ENCODE assay signal across 20 cellular contexts in the genomic region with DNA sequence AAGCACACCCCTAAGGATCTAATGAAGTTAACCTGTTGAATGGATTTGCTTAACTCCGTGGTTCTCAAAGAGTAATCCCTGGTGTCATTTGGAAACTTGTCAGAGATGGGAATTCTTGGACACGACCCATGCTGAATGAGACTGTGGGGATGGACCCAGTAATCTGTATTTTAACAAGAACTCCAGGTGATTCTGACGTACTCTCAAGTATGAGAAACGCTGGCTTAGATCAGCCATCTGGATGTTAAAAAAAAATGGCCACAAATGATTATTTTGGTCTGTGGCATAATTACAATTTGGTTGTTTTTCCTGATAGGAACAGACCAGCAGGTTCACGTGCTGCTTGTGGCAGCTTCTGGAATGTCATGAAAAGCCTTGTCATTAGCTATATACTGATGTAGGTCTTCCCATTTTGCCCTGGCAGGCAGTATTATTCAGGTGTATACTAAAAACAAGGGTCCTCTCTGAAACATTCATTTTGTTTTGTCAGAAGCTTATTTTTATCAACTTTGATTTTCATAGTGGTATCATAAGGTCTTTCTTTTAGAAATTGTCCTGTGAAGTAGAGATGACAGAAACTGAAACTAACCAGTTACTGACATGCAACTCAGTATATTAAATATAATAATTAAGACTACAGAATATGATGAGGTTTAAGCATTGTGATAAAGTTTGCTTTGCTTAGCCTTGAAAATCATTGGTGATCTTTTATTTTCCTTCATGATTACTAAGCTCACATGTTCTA. TPM values are rescaled to one million over a fixed set of nuclear protein-coding genes. Genes with fewer than 3 reads are reported as not detected.
DNase-seq lines count a peak whose midpoint lies in the region; ATAC-seq, FAIRE-seq and TF ChIP-seq lines count a peak whose summit lies in the region.
"Had no signal": no experiment of that assay in that cellular context is flagged by ENCODE, and none has a peak within 500 bp of the region (broad histone marks: within the 10 kb centered on the region; RNA-seq: fewer than 3 reads in every experiment).

No MANE protein-coding gene starts in this region.

- H3K4me3 ChIP-seq in HEK293 (ENCODE audit: low read depth, low read length) (no peak overlapping the region), GM12878 (peak overlapping the region; percentile 56; the same call in 1 of the 2 replicates), parathyroid adenoma (ENCODE audit: low read depth, low read length) (no peak overlapping the region), right lobe of liver (no peak overlapping the region)
- H3K4me3 ChIP-seq: testis had no signal

- in situ Hi-C loops in GM12878 (cut with MboI) = no loop called here

- H3K4me2 ChIP-seq in GM12878 (ENCODE audit: control insufficient read depth, insufficient read depth) = peak overlapping the region; percentile 97
- peak overlapping the region; percentile 40 for H3K4me2 ChIP-seq in parathyroid adenoma (ENCODE audit: low read length)

- H2AFZ ChIP-seq in GM12878 (ENCODE audit: control insufficient read depth, low read depth, low read length) = no peak overlapping the region
- H2AFZ ChIP-seq in parathyroid adenoma = no peak overlapping the region

- no peak overlapping the region for H3K27ac Mint-ChIP-seq in natural killer cell treated with Interleukin-12 subunit alpha and Interleukin-12 subunit beta and Interleukin-15 and Interleukin-18, amount 100 ng/mL, for 72 hours
- H3K27ac Mint-ChIP-seq in activated T-cell treated with anti-CD3 and anti-CD28 coated beads, Interleukin-2, amount 50 U/mL, for 72 hours = no peak overlapping the region
- H3K27ac Mint-ChIP-seq: activated naive CD8-positive, alpha-beta T cell treated with anti-CD3 and anti-CD28 coated beads for 36 hours; activated T-helper 17 cell treated with anti-CD3 and anti-CD28 coated beads, Interleukin-2, amount 50 U/mL, for 72 hours; dendritic cell treated with granulocyte-macrophage colony-stimulating factor and Interleukin-4, amounts not matched to agents 40 ng/mL and 50 ng/mL, for 4 days; mesothelial cell of epicardium; nephron progenitor cell had no signal

- peak; percentile 40 for ATAC-seq in GM12878
- ATAC-seq in natural killer cell treated with Interleukin-12 subunit alpha and Interleukin-12 subunit beta and Interleukin-15 and Interleukin-18, amount 100 ng/mL, for 72 hours = no peak
- no peak for ATAC-seq in right lobe of liver
- no peak for ATAC-seq in activated T-cell treated with anti-CD3 and anti-CD28 coated beads, Interleukin-2, amount 50 U/mL, for 72 hours (replicated peaks in 1 of 2)
- ATAC-seq: activated T-helper 17 cell treated with anti-CD3 and anti-CD28 coated beads, Interleukin-2, amount 50 U/mL, for 72 hours had no signal

- no peak for TF ChIP-seq POLR2A in GM12878 (IDR thresholded peaks at IDR 0.05; ENCODE audit: low read depth, low read length)
- TF ChIP-seq POLR2A in right lobe of liver (IDR thresholded peaks at IDR 0.05) = no peak

- H3K4me3 Mint-ChIP-seq in natural killer cell treated with Interleukin-12 subunit alpha and Interleukin-12 subunit beta and Interleukin-15 and Interleukin-18, amount 100 ng/mL, for 72 hours = no peak overlapping the region
- H3K4me3 Mint-ChIP-seq in activated T-cell treated with anti-CD3 and anti-CD28 coated beads, Interleukin-2, amount 50 U/mL, for 72 hours = no peak overlapping the region
- H3K4me3 Mint-ChIP-seq: activated naive CD8-positive, alpha-beta T cell treated with anti-CD3 and anti-CD28 coated beads for 36 hours; activated T-helper 17 cell treated with anti-CD3 and anti-CD28 coated beads, Interleukin-2, amount 50 U/mL, for 72 hours; dendritic cell treated with granulocyte-macrophage colony-stimulating factor and Interleukin-4, amounts not matched to agents 40 ng/mL and 50 ng/mL, for 4 days; mesothelial cell of epicardium; nephron progenitor cell had no signal

- H3K27me3 ChIP-seq in GM12878 (replicated peaks in 1 of 2; ENCODE audit: control insufficient read depth in 2 of 2, insufficient read depth in 2 of 2, low read length in 1 of 2) = no peaks in the 10 kb centered on the region
- H3K27me3 ChIP-seq in parathyroid adenoma (ENCODE audit: control insufficient read depth, insufficient read depth, low read length) = no peaks in the 10 kb centered on the region
- H3K27me3 ChIP-seq in right lobe of liver = no peaks in the 10 kb centered on the region
- H3K27me3 ChIP-seq: brain microvascular endothelial cell, testis had no signal

- H3K9me3 ChIP-seq in HEK293 (ENCODE audit: control insufficient read depth, insufficient read depth, low read depth, low read length) = no peaks in the 10 kb centered on the region
- H3K9me3 ChIP-seq in GM12878 (replicated peaks; ENCODE audit: control insufficient read depth, insufficient read depth, low read length) = no peaks in the 10 kb centered on the region; the same call in 2 of the 3 replicates
- no peaks in the 10 kb centered on the region for H3K9me3 ChIP-seq in parathyroid adenoma (ENCODE audit: control insufficient read depth, low read length)
- no peaks in the 10 kb centered on the region for H3K9me3 ChIP-seq in right lobe of liver
- H3K9me3 ChIP-seq: testis had no signal

- peak overlapping the region; percentile 28; the same call in 1 of the 2 replicates for H3K9ac ChIP-seq in GM12878 (ENCODE audit: control insufficient read depth, insufficient read depth, low read length)
- no peak overlapping the region for H3K9ac ChIP-seq in parathyroid adenoma

- SMC1A ChIA-PET in GM12878 (lab: Charles Lee; ENCODE audit: uncharacterized antibody, unreplicated experiment) = interaction anchor here (0.7 to 17.4 kb wide), 14 partner anchors 10 to 287 kb away, joined by 3 to 361 read pairs (median 8); a partner anchor contains a TSS

- no peak for TF ChIP-seq EP300 in GM12878 (IDR thresholded peaks at IDR 0.05; ENCODE audit: borderline replicate concordance in 1 of 2, control insufficient read depth in 1 of 2, low read depth in 2 of 2, low read length in 2 of 2)

- WGBS in GM12878 (ENCODE audit: insufficient coverage, insufficient replicate concordance, low lambda C conversion rate, missing lambda C conversion rate) = 78% methylated on average over 5 of the region's 5 CpGs
- 46% methylated on average over 5 of the region's 5 CpGs for WGBS in right lobe of liver (ENCODE audit: insufficient coverage, low coverage, low lambda C conversion rate, missing lambda C conversion rate)

- DNase-seq in GM10248 (ENCODE audit: extremely low spot score) = peak; percentile 15
- no peak for DNase-seq in GM12878 (ENCODE audit: low read depth, low spot score)
- DNase-seq in natural killer cell treated with Interleukin-12 subunit alpha and Interleukin-12 subunit beta and Interleukin-15 and Interleukin-18, amount 100 ng/mL, for 72 hours (ENCODE audit: low spot score) = no peak
- DNase-seq in right lobe of liver = no peak
- no peak for DNase-seq in activated T-cell treated with anti-CD3 and anti-CD28 coated beads, Interleukin-2, amount 50 U/mL, for 72 hours
- no peak for DNase-seq in activated T-cell treated with anti-CD3 and anti-CD28 coated beads for 4 hours
- DNase-seq: activated naive CD8-positive, alpha-beta T cell treated with anti-CD3 and anti-CD28 coated beads for 36 hours; brain microvascular endothelial cell; foreskin melanocyte; NCI-H146; nephron progenitor cell; T1000; testis had no signal

- H4K20me1 ChIP-seq in GM12878 (ENCODE audit: control insufficient read depth, insufficient read depth) = no peaks in the 10 kb centered on the region

- H3K36me3 ChIP-seq in HEK293 (ENCODE audit: control insufficient read depth in 2 of 2, insufficient read depth in 1 of 2, low read length in 2 of 2) (no peaks in the 10 kb centered on the region), GM12878 (ENCODE audit: control insufficient read depth in 2 of 2, insufficient read depth in 2 of 2, low read length in 1 of 2) (peaks cover 0 to 5% of the 10 kb centered on the region in 2 experiments; a peak in 1 of 4 replicates), parathyroid adenoma (ENCODE audit: control insufficient read depth, insufficient read depth, low read length) (no peaks in the 10 kb centered on the region), right lobe of liver (peaks cover 0 to 7% (median 0%) of the 10 kb centered on the region in 4 donors)
- H3K36me3 ChIP-seq: brain microvascular endothelial cell had no signal

- no peaks in the 10 kb centered on the region for H3K9me3 Mint-ChIP-seq in natural killer cell treated with Interleukin-12 subunit alpha and Interleukin-12 subunit beta and Interleukin-15 and Interleukin-18, amount 100 ng/mL, for 72 hours
- H3K9me3 Mint-ChIP-seq in activated T-cell treated with anti-CD3 and anti-CD28 coated beads, Interleukin-2, amount 50 U/mL, for 72 hours = no peaks in the 10 kb centered on the region
- H3K9me3 Mint-ChIP-seq: activated naive CD8-positive, alpha-beta T cell treated with anti-CD3 and anti-CD28 coated beads for 36 hours; activated T-helper 17 cell treated with anti-CD3 and anti-CD28 coated beads, Interleukin-2, amount 50 U/mL, for 72 hours; dendritic cell treated with granulocyte-macrophage colony-stimulating factor and Interleukin-4, amounts not matched to agents 40 ng/mL and 50 ng/mL, for 4 days; mesothelial cell of epicardium; nephron progenitor cell had no signal

- intact Hi-C loops in GM12878 (cut with micrococcal nuclease; ENCODE audit: unreplicated experiment) = no loop called here
- intact Hi-C loops in right lobe of liver (cut with DNase I) = no loop called here

- peaks cover 19 to 31% of the 10 kb centered on the region in 2 donors for H3K4me1 Mint-ChIP-seq in natural killer cell treated with Interleukin-12 subunit alpha and Interleukin-12 subunit beta and Interleukin-15 and Interleukin-18, amount 100 ng/mL, for 72 hours (ENCODE audit: low read depth in 2 of 2)
- H3K4me1 Mint-ChIP-seq in activated T-cell treated with anti-CD3 and anti-CD28 coated beads, Interleukin-2, amount 50 U/mL, for 72 hours (ENCODE audit: low read depth) = peaks cover 9% of the 10 kb centered on the region
- H3K4me1 Mint-ChIP-seq: mesothelial cell of epicardium had no signal

- no TSS peak for BruUV-seq in GM12878 (replicated peaks; lab: Mats Ljungman, UMichigan)

- no peak for FAIRE-seq in GM12878 (lab: Jason Lieb, UNC)
- FAIRE-seq: H54 had no signal

- H3K27ac ChIP-seq in HEK293 (ENCODE audit: extremely low read depth, low read depth, low read length) (no peak overlapping the region), GM12878 (ENCODE audit: control insufficient read depth, insufficient read depth) (peak overlapping the region; percentile 59), parathyroid adenoma (no peak overlapping the region), right lobe of liver (peak overlapping the region in 1 of 3 donors; percentile 7)
- H3K27ac ChIP-seq: brain microvascular endothelial cell, epithelial cell of prostate had no signal

- no peaks in the 10 kb centered on the region for H3K27me3 Mint-ChIP-seq in natural killer cell treated with Interleukin-12 subunit alpha and Interleukin-12 subunit beta and Interleukin-15 and Interleukin-18, amount 100 ng/mL, for 72 hours
- H3K27me3 Mint-ChIP-seq in activated T-cell treated with anti-CD3 and anti-CD28 coated beads, Interleukin-2, amount 50 U/mL, for 72 hours (ENCODE audit: low read depth) = no peaks in the 10 kb centered on the region
- H3K27me3 Mint-ChIP-seq: activated naive CD8-positive, alpha-beta T cell treated with anti-CD3 and anti-CD28 coated beads for 36 hours; activated T-helper 17 cell treated with anti-CD3 and anti-CD28 coated beads, Interleukin-2, amount 50 U/mL, for 72 hours; dendritic cell treated with granulocyte-macrophage colony-stimulating factor and Interleukin-4, amounts not matched to agents 40 ng/mL and 50 ng/mL, for 4 days had no signal

- H3K4me1 ChIP-seq in HEK293 (ENCODE audit: control insufficient read depth, insufficient read depth, low read length) = peaks cover 26% of the 10 kb centered on the region; the same call in 1 of the 2 replicates
- H3K4me1 ChIP-seq in GM12878 (ENCODE audit: control insufficient read depth, insufficient read depth, low read length) = peaks cover 34% of the 10 kb centered on the region
- H3K4me1 ChIP-seq in parathyroid adenoma = peaks cover 41% of the 10 kb centered on the region
- H3K4me1 ChIP-seq in right lobe of liver = peaks cover 0 to 56% (median 13%) of the 10 kb centered on the region in 4 donors

- POLR2A ChIA-PET in GM10248 (lab: Yijun Ruan, JAX) = interaction anchor here (0.8 to 2.4 kb wide), 4 partner anchors 10 to 16 kb away, joined by 3 to 8 read pairs (median 4); a partner anchor contains a TSS
- POLR2A ChIA-PET in HEK293 (lab: Yijun Ruan, JAX) = interaction anchor here (2.1 kb wide), 1 partner anchor 15 kb away, joined by 7 read pairs; a partner anchor contains a TSS
- POLR2A ChIA-PET in GM12878 (lab: Charles Lee) = interaction anchor here (0.6 to 7.8 kb wide), 10 partner anchors 10 to 1574 kb away, joined by 3 to 105 read pairs (median 4); a partner anchor contains a TSS

- H3K79me2 ChIP-seq in GM12878 (ENCODE audit: control insufficient read depth, insufficient read depth, low read length) (peaks cover 88% of the 10 kb centered on the region), parathyroid adenoma (peaks cover 74% of the 10 kb centered on the region)

- H3K36me3 Mint-ChIP-seq in natural killer cell treated with Interleukin-12 subunit alpha and Interleukin-12 subunit beta and Interleukin-15 and Interleukin-18, amount 100 ng/mL, for 72 hours = no peaks in the 10 kb centered on the region
- H3K36me3 Mint-ChIP-seq in activated T-cell treated with anti-CD3 and anti-CD28 coated beads, Interleukin-2, amount 50 U/mL, for 72 hours (ENCODE audit: insufficient read depth in 2 of 2) = no peaks in the 10 kb centered on the region
- H3K36me3 Mint-ChIP-seq: mesothelial cell of epicardium had no signal

- CTCF ChIA-PET in GM10248 (lab: Yijun Ruan, JAX) = interaction anchor here (0.7 to 3.3 kb wide), 8 partner anchors 9 to 288 kb away, joined by 3 to 15 read pairs (median 7); no protein-coding TSS in a partner anchor
- CTCF ChIA-PET in HEK293 (lab: Yijun Ruan, JAX) = interaction anchor here (0.5 to 0.7 kb wide), 2 partner anchors 22 to 274 kb away, joined by 3 to 4 read pairs; no protein-coding TSS in a partner anchor
- CTCF ChIA-PET in GM12878 (lab: Yijun Ruan, JAX) = interaction anchor here (0.8 to 5.7 kb wide), 16 partner anchors 8 to 286 kb away, joined by 3 to 46 read pairs (median 4); a partner anchor contains a TSS

- RAD21 ChIA-PET in GM12878 (lab: Charles Lee; ENCODE audit: unreplicated experiment) = interaction anchor here (0.7 to 6.0 kb wide), 16 partner anchors 9 to 274 kb away, joined by 3 to 104 read pairs (median 6); a partner anchor contains a TSS

- no peak for TF ChIP-seq RAD21 in GM12878 (IDR thresholded peaks at IDR 0.05; ENCODE audit: insufficient read depth, low read depth, low read length)

- no peak for TF ChIP-seq CTCF in GM10248 (IDR thresholded peaks at IDR 0.05; ENCODE audit: control extremely low read depth, extremely low read depth, low read depth, missing control alignments)
- no peak for TF ChIP-seq CTCF in HEK293 (tag by site-specific recombination; IDR thresholded peaks at IDR 0.05)
- no peak for TF ChIP-seq CTCF in GM12878 (IDR thresholded peaks at IDR 0.05 in 2 of 3, conservative IDR thresholded peaks at IDR 0.05 in 1 of 3; ENCODE audit: control insufficient read depth in 2 of 3, extremely low read depth in 1 of 3, insufficient read depth in 1 of 3, low read depth in 3 of 3, low read length in 3 of 3)
- TF ChIP-seq CTCF in parathyroid adenoma (IDR thresholded peaks at IDR 0.05) = no peak
- no peak for TF ChIP-seq CTCF in right lobe of liver (IDR thresholded peaks at IDR 0.05)

RNA-seq across cellular contexts. Expression of a gene that starts 15.4 kb away (rescaled TPM):
- 102 and 104 TPM in 2 replicates for total RNA-seq in GM12878 (2013; cell fraction: nucleolus; rRNA removed)
- total RNA-seq in GM12878 (2014; rRNA removed) (23.9 and 25.7 TPM in 2 replicates), GM12878 (2014; rRNA removed; fragmentation: Illumina TruSeq; extraction: Trizol) (30.2 and 33.9 TPM in 2 replicates), GM12878 (2021) (33.1 and 39.4 TPM in 2 replicates), right lobe of liver (10 to 100 TPM; 27.3 to 49.9 (median 40.0) TPM)
- polyA plus RNA-seq in GM12878 (2011; ENCODE audit: low read depth) = 21.3 TPM
- polyA plus RNA-seq in GM12878 (2011; rRNA removed) (31.4 and 36.5 TPM in 2 replicates), GM12878 (2014; fragmentation: Illumina TruSeq; extraction: Trizol) (19.5 and 20.2 TPM in 2 replicates), GM12878 (2014; fragmentation: Nextera tagmentation; extraction: Ambion mirVana) (10 to 100 TPM in 1 of 2 experiments, 1 to 10 TPM in 1; 6.9 to 20.3 TPM), GM12878 (2014; rRNA removed) (18.0 and 20.6 TPM in 2 replicates), GM12878 (2016; fragmentation: Nextera tagmentation; extraction: Ambion mirVana) (10 to 100 TPM; 11.9 to 13.3 TPM)
- 21.4 and 25.0 TPM in 2 replicates for polyA plus RNA-seq in GM12878 (2011; cell fraction: cytosol; rRNA removed)
- polyA plus RNA-seq in GM12878 (2011; cell fraction: nucleus; rRNA removed) = 21.2 and 29.0 TPM in 2 replicates
- 13.5 and 16.5 TPM in 2 replicates for polyA plus RNA-seq in GM12878 (2012)
- polyA minus RNA-seq in GM12878 (2011; rRNA and poly(A)+ RNA removed) = 95.5 and 102 TPM in 2 replicates
- polyA minus RNA-seq in GM12878 (2011; cell fraction: cytosol; rRNA and poly(A)+ RNA removed) = 19.8 and 20.8 TPM in 2 replicates
- polyA minus RNA-seq in GM12878 (2011; cell fraction: nucleus; rRNA and poly(A)+ RNA removed) = 55.7 and 75.5 TPM in 2 replicates
- 10 to 100 TPM; 29.9 to 45.6 TPM for total RNA-seq in natural killer cell treated with Interleukin-12 subunit alpha and Interleukin-12 subunit beta and Interleukin-15 and Interleukin-18, amount 100 ng/mL, for 72 hours
- 10 to 100 TPM; 14.4 to 19.0 TPM for total RNA-seq in activated T-cell treated with anti-CD3 and anti-CD28 coated beads, Interleukin-2, amount 50 U/mL, for 72 hours
